Comparison of ENCODE assay signal across 9 cellular contexts in the genomic region with DNA sequence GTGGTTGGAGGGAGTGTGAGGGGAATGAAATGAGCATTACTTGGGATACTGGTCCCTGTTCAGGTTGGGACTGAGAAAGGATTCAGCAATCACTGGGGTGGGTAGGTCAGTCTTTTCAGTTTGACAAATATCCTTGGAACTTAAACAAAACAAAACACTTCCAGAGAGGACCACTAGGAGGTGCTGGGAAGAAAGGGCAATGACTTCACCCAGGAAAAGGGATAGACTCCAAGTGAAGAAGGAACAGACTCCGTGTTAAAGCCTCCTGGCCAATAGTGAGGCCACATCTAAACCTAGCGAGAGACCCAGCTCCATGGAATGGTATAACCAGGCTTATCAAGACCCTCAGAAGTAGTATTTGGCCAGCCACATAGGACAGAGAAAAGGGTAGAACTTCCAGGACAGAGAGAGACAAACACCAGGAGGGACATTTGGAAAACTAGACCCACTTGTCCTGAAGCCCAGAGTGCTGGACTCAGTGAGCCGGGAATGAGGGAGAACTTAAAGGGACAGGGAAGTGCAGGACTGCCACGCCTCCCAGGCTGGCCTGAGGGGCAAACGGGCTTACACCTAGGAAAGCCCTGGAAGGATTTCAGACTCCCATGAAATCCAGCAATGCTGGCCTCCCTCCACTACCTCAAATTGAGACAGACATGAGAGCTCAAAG. TPM values are rescaled to one million over a fixed set of nuclear protein-coding genes. Genes with fewer than 3 reads are reported as not detected.
DNase-seq lines count a peak whose midpoint lies in the region; ATAC-seq and TF ChIP-seq lines count a peak whose summit lies in the region.
"Had no signal": no experiment of that assay in that cellular context is flagged by ENCODE, and none has a peak within 500 bp of the region (broad histone marks: within the 10 kb centered on the region; RNA-seq: fewer than 3 reads in every experiment).

No MANE protein-coding gene starts in this region.

- H3K4me3 Mint-ChIP-seq in stimulated activated effector memory CD8-positive, alpha-beta T cell treated with anti-CD3 and anti-CD28 coated beads, Interleukin-12 subunit alpha, Interleukin-12 subunit beta, amount 100 ng/mL, for 72 hours = no peak overlapping the region
- H3K4me3 Mint-ChIP-seq: activated naive CD8-positive, alpha-beta T cell had no signal

- TF ChIP-seq CTCF in 22Rv1 (IDR thresholded peaks at IDR 0.05) = peak; percentile 67

- peak; percentile 20 for DNase-seq in GM04503 (ENCODE audit: low read depth)
- peak; percentile 55 for DNase-seq in NCI-H526 treated with DMSO at 0.1 percent for 48 hours (lab: John Stamatoyannopoulos, UW)
- DNase-seq in dedifferentiated amniotic fluid mesenchymal stem cell (ENCODE audit: extremely low spot score) = peak; percentile 22
- DNase-seq in lung microvascular endothelial cell (ENCODE audit: low read depth in 2 of 2) = peak; percentile 18 to 62
- no peak for DNase-seq in stimulated activated effector memory CD8-positive, alpha-beta T cell treated with anti-CD3 and anti-CD28 coated beads, Interleukin-12 subunit alpha, Interleukin-12 subunit beta, amount 100 ng/mL, for 72 hours (ENCODE audit: low spot score in 2 of 2)
- DNase-seq in KG1 (lab: John Stamatoyannopoulos, UW) = no peak

- no peaks in the 10 kb centered on the region for H3K9me3 Mint-ChIP-seq in stimulated activated effector memory CD8-positive, alpha-beta T cell treated with anti-CD3 and anti-CD28 coated beads, Interleukin-12 subunit alpha, Interleukin-12 subunit beta, amount 100 ng/mL, for 72 hours

- H3K36me3 Mint-ChIP-seq in stimulated activated effector memory CD8-positive, alpha-beta T cell treated with anti-CD3 and anti-CD28 coated beads, Interleukin-12 subunit alpha, Interleukin-12 subunit beta, amount 100 ng/mL, for 72 hours = peaks cover 5% of the 10 kb centered on the region
- H3K36me3 Mint-ChIP-seq: activated naive CD8-positive, alpha-beta T cell had no signal

- H3K4me1 Mint-ChIP-seq in stimulated activated effector memory CD8-positive, alpha-beta T cell treated with anti-CD3 and anti-CD28 coated beads, Interleukin-12 subunit alpha, Interleukin-12 subunit beta, amount 100 ng/mL, for 72 hours = peaks cover 5% of the 10 kb centered on the region

- no peak for ATAC-seq in stimulated activated effector memory CD8-positive, alpha-beta T cell treated with anti-CD3 and anti-CD28 coated beads, Interleukin-12 subunit alpha, Interleukin-12 subunit beta, amount 100 ng/mL, for 72 hours
- ATAC-seq in GM19351 (IDR thresholded peaks at IDR 0.05; ENCODE audit: unreplicated experiment) = no peak

- no peak overlapping the region for H3K27ac Mint-ChIP-seq in stimulated activated effector memory CD8-positive, alpha-beta T cell treated with anti-CD3 and anti-CD28 coated beads, Interleukin-12 subunit alpha, Interleukin-12 subunit beta, amount 100 ng/mL, for 72 hours
- H3K27ac Mint-ChIP-seq: activated naive CD8-positive, alpha-beta T cell had no signal

- no peak overlapping the region for H3K27ac ChIP-seq in 22Rv1

RNA-seq across cellular contexts. Expression of a gene that starts 19.6 kb away (rescaled TPM):
- total RNA-seq in lung microvascular endothelial cell = not detected in 2 replicates

RNA-seq across cellular contexts. Expression of a gene that starts 55.0 kb away (rescaled TPM):
- total RNA-seq in lung microvascular endothelial cell = 14.2 and 15.5 TPM in 2 replicates

Comparison
In these comparisons a context has a peak if more than half of its experiments do, and no peak if none do; other contexts are left out.
1. DNase-seq: peak in GM04503 (single experiment), NCI-H526 treated with DMSO at 0.1 percent for 48 hours (single experiment), dedifferentiated amniotic fluid mesenchymal stem cell (single experiment) and lung microvascular endothelial cell (2 of 2); none in stimulated activated effector memory CD8-positive, alpha-beta T cell treated with anti-CD3 and anti-CD28 coated beads, Interleukin-12 subunit alpha, Interleukin-12 subunit beta, amount 100 ng/mL, for 72 hours (0 of 2) and KG1 (single experiment).